8 cellular contexts compared by ENCODE assay signal in the genomic region with DNA sequence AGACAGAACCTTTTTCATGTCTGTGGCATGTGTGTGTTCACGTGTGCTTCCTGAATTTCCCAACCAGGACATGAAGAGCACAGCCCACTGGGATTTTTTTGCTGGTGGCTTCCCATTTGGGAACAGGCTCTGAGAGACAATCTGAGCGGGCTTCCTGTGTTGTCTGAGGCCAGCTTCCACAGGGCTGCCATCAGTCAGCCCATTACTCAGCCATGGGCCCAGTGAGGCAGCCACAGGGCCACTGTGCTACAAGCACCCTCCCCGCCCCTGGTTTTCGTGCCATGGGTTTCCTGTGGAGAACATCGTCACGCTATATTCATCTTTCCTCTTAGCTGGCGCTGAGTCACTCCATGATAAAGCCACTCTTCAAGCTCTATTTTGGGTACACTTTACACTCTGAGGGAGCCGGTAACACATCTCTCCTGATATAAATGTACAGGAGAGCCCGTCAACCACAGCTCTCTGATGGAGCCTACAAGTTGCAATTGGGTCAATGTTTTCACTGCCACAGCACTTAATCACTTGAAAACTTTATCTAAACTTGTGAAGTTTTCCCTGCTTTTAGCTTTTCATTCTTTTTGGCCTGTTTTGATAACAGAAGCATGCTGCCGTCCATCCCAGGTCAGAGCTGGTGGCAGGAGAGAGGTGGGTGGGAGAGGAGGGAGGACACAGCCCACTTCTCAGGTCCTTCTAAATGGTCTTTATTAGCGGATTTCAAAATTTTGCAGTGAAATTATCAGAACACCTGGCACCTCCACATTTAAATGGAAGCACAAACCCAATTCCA.
DNase-seq lines count a peak whose midpoint lies in the region; ATAC-seq, FAIRE-seq and TF ChIP-seq lines count a peak whose summit lies in the region.

No MANE protein-coding gene starts in this region.

- H3K36me3 Mint-ChIP-seq in activated CD4-positive, alpha-beta T cell treated with anti-CD3 and anti-CD28 coated beads for 36 hours (ENCODE audit: low read depth): peaks cover 26% of the 10 kb centered on the region

- H3K27me3 ChIP-seq in HL-60 (ENCODE audit: insufficient read depth, poor library complexity, severe bottlenecking): no peaks in the 10 kb centered on the region

- H3K27ac ChIP-seq in HL-60 (replicated peaks): no peak overlapping the region
- H3K27ac ChIP-seq in cingulate gyrus (ENCODE audit: low read depth, low read length): peak overlapping the region; percentile 86

- H3K9me3 Mint-ChIP-seq in activated CD4-positive, alpha-beta T cell treated with anti-CD3 and anti-CD28 coated beads for 36 hours (ENCODE audit: low read depth): peaks cover 7% of the 10 kb centered on the region

- POLR2A ChIA-PET in activated CD4-positive, alpha-beta T cell treated with anti-CD3 and anti-CD28 coated beads for 36 hours (lab: Charles Lee): interaction anchor here (0.6 to 1.3 kb wide), 13 partner anchors 11 to 341 kb away, joined by 3 to 6 read pairs (median 4); partner anchors contain the start of genes HIPK2 and LUC7L2

- no peak for TF ChIP-seq CTCF in HL-60 (IDR thresholded peaks at IDR 0.05; ENCODE audit: insufficient read depth, low read length)

- peak overlapping the region; percentile 98 for H3K27ac Mint-ChIP-seq in activated CD4-positive, alpha-beta T cell treated with anti-CD3 and anti-CD28 coated beads for 36 hours

- peak; percentile 73 for ATAC-seq in activated CD4-positive, alpha-beta T cell treated with anti-CD3 and anti-CD28 coated beads for 36 hours
- ATAC-seq in stimulated activated naive CD8-positive, alpha-beta T cell treated with anti-CD3 and anti-CD28 coated beads, Interleukin-15, Interleukin-2, amounts not matched to agents 100 U/mL and 50 U/mL, for 24 hours: peak; percentile 84
- ATAC-seq in left colon: no peak

- DNase-seq in GM12891 (ENCODE audit: insufficient read length, low spot score): no peak
- DNase-seq in HL-60 (ENCODE audit: low read depth in 1 of 2, low spot score in 1 of 2): peak; percentile 10 to 60
- DNase-seq in activated CD4-positive, alpha-beta T cell treated with anti-CD3 and anti-CD28 coated beads for 36 hours: peak; percentile 94
- peak; percentile 22 for DNase-seq in mucosa of gallbladder (ENCODE audit: low spot score)
- DNase-seq in stimulated activated naive CD8-positive, alpha-beta T cell treated with anti-CD3 and anti-CD28 coated beads, Interleukin-15, Interleukin-2, amounts not matched to agents 100 U/mL and 50 U/mL, for 24 hours: peak; percentile 84
- no peak for DNase-seq in GM19238 (ENCODE audit: insufficient read length, low spot score)
- DNase-seq in left colon: no peak

- peak overlapping the region; percentile 68 for H3K4me3 Mint-ChIP-seq in activated CD4-positive, alpha-beta T cell treated with anti-CD3 and anti-CD28 coated beads for 36 hours

- H3K4me3 ChIP-seq in HL-60 (replicated peaks; ENCODE audit: insufficient read depth, low read length): no peak overlapping the region

- FAIRE-seq in GM12891 (lab: Jason Lieb, UNC): no peak

- no peak for TF ChIP-seq POLR2A in GM12891 (IDR thresholded peaks at IDR 0.05; ENCODE audit: low read depth, low read length)

- H3K27me3 Mint-ChIP-seq in activated CD4-positive, alpha-beta T cell treated with anti-CD3 and anti-CD28 coated beads for 36 hours: no peaks in the 10 kb centered on the region

- CTCF ChIA-PET in activated CD4-positive, alpha-beta T cell treated with anti-CD3 and anti-CD28 coated beads for 36 hours (lab: Charles Lee): interaction anchor here (0.5 to 3.1 kb wide), 5 partner anchors 8 to 236 kb away, joined by 3 to 17 read pairs (median 4); no protein-coding TSS in a partner anchor

- peaks cover 53% of the 10 kb centered on the region for H3K4me1 Mint-ChIP-seq in activated CD4-positive, alpha-beta T cell treated with anti-CD3 and anti-CD28 coated beads for 36 hours

- intact Hi-C loops in activated CD4-positive, alpha-beta T cell treated with anti-CD3 and anti-CD28 coated beads for 36 hours (cut with DNase I, micrococcal nuclease): loop anchor here (2.0 to 10.0 kb wide), 8 partner anchors 34 to 929 kb away; partner anchors contain the start of gene UBN2 (in 1 of the 2)
- intact Hi-C loops in left colon (cut with DNase I, micrococcal nuclease): no loop called here

TF ChIP-seq in GM12891, 5 proteins besides CTCF, POLR2A, EP300 and RAD21:
- TF ChIP-seq POU2F2 (IDR thresholded peaks at IDR 0.05; ENCODE audit: low read depth, low read length): 0 out of 2 replicates have a peak, but pooled peaks have one; percentile 56
- no peak for TF ChIP-seq PAX5 (IDR thresholded peaks at IDR 0.05; ENCODE audit: insufficient read depth, low read length, severe bottlenecking)

Comparison
In these comparisons a context has a peak if more than half of its experiments do, and no peak if none do; other contexts are left out.
1. DNase-seq: peak in HL-60 (2 of 2), activated CD4-positive, alpha-beta T cell treated with anti-CD3 and anti-CD28 coated beads for 36 hours (single experiment), mucosa of gallbladder (single experiment) and stimulated activated naive CD8-positive, alpha-beta T cell treated with anti-CD3 and anti-CD28 coated beads, Interleukin-15, Interleukin-2, amounts not matched to agents 100 U/mL and 50 U/mL, for 24 hours (single experiment); none in GM12891 (single experiment), GM19238 (single experiment) and left colon (0 of 2).
2. intact Hi-C loops: an anchor here in activated CD4-positive, alpha-beta T cell treated with anti-CD3 and anti-CD28 coated beads for 36 hours (2.0 to 10.0 kb wide); none called in left colon.